Comparison of ENCODE assay signal across 16 cellular contexts in genomic region chr9:21056931-21057330, GRCh38. TPM values are rescaled to one million over a fixed set of nuclear protein-coding genes. Genes with fewer than 3 reads are reported as not detected.
DNase-seq lines count a peak whose midpoint lies in the region; ATAC-seq and TF ChIP-seq lines count a peak whose summit lies in the region.
"Had no signal": no experiment of that assay in that cellular context is flagged by ENCODE, and none has a peak within 500 bp of the region (broad histone marks: within the 10 kb centered on the region; RNA-seq: fewer than 3 reads in every experiment).

No MANE protein-coding gene starts in this region.

- no peaks in the 10 kb centered on the region for H3K4me1 ChIP-seq in RWPE2 (ENCODE audit: insufficient read depth, poor library complexity, severe bottlenecking)
- H3K4me1 ChIP-seq: ascending aorta had no signal

- H3K4me3 ChIP-seq in AG10803 (ENCODE audit: low read length), result no peak overlapping the region
- H3K4me3 ChIP-seq in RWPE2 (ENCODE audit: severe bottlenecking), result no peak overlapping the region
- H3K4me3 ChIP-seq: ascending aorta, dorsolateral prefrontal cortex, PC-9 had no signal

- H3K36me3 Mint-ChIP-seq in HFFc6 (ENCODE audit: low read depth), result no peaks in the 10 kb centered on the region; the same call in 1 of the 2 replicates
- H3K36me3 Mint-ChIP-seq: type B pancreatic cell had no signal

- ATAC-seq in RWPE2 (ENCODE audit: low read depth) (peak; percentile 61; the same call in 1 of the 3 replicates), HG02973 (IDR thresholded peaks at IDR 0.05; ENCODE audit: unreplicated experiment) (no peak), HG02885 (IDR thresholded peaks at IDR 0.05; ENCODE audit: poor library complexity, unreplicated experiment) (no peak)
- ATAC-seq: HepG2 had no signal

- no peaks in the 10 kb centered on the region for H3K9me3 ChIP-seq in RWPE2 (ENCODE audit: severe bottlenecking)
- H3K9me3 ChIP-seq: ascending aorta had no signal

- TF ChIP-seq CTCF in AG10803 (conservative IDR thresholded peaks at IDR 0.05; ENCODE audit: low read length), result no peak
- TF ChIP-seq CTCF in HFFc6 (IDR thresholded peaks at IDR 0.05), result no peak
- no peak for TF ChIP-seq CTCF in RWPE2 (IDR thresholded peaks at IDR 0.05; ENCODE audit: poor library complexity, severe bottlenecking)

- H3K27ac ChIP-seq in RWPE2 (ENCODE audit: poor library complexity, severe bottlenecking), result no peak overlapping the region
- H3K27ac ChIP-seq: ascending aorta, dorsolateral prefrontal cortex, PC-9 had no signal

- no peaks in the 10 kb centered on the region for H3K27me3 ChIP-seq in RWPE2 (ENCODE audit: insufficient read depth, poor library complexity, severe bottlenecking)
- H3K27me3 ChIP-seq: ascending aorta, dorsolateral prefrontal cortex had no signal

- intact Hi-C loops in cardiac septum (cut with DNase I), result no loop called here

- peaks cover 16% of the 10 kb centered on the region for H3K4me1 Mint-ChIP-seq in HFFc6 (ENCODE audit: low read depth)
- H3K4me1 Mint-ChIP-seq: nephron progenitor cell had no signal

- H3K27me3 Mint-ChIP-seq in HFFc6 (ENCODE audit: insufficient read depth), result peaks cover 1% of the 10 kb centered on the region
- H3K27me3 Mint-ChIP-seq: type B pancreatic cell had no signal

- H3K27ac Mint-ChIP-seq in HFFc6, result no peak overlapping the region
- H3K27ac Mint-ChIP-seq: nephron progenitor cell, type B pancreatic cell had no signal

- DNase-seq in AG10803 (ENCODE audit: low read depth) (peak; percentile 31), HFFc6 (peak; percentile 1), RWPE2 (ENCODE audit: low spot score) (no peak), fibroblast of peridontal ligament (ENCODE audit: extremely low read depth) (peak; percentile 36), cardiac septum (ENCODE audit: low spot score) (no peak), NCI-H2227 treated with DMSO at 0.1 percent for 48 hours (lab: John Stamatoyannopoulos, UW) (no peak)
- DNase-seq: dorsolateral prefrontal cortex, NCI-H524, nephron progenitor cell, PC-9 had no signal

- H3K4me3 Mint-ChIP-seq in HFFc6, result no peak overlapping the region
- H3K4me3 Mint-ChIP-seq: nephron progenitor cell, type B pancreatic cell had no signal

- no peaks in the 10 kb centered on the region for H3K9me3 Mint-ChIP-seq in HFFc6
- H3K9me3 Mint-ChIP-seq: nephron progenitor cell, type B pancreatic cell had no signal

- no peaks in the 10 kb centered on the region for H3K36me3 ChIP-seq in RWPE2 (ENCODE audit: low read depth)
- H3K36me3 ChIP-seq: ascending aorta had no signal

RNA-seq across cellular contexts. Expression of gene IFNB1, which starts 20.8 kb away (rescaled TPM):
- total RNA-seq in HFFc6 (2021; fragmentation: NEBNext Ultra II Directional; extraction: Animal tissue kit (Norgen Biotek cat#: 25700)), result not detected
- not detected for total RNA-seq in cardiac septum
- total RNA-seq: ascending aorta, dorsolateral prefrontal cortex, frontal cortex, HepG2, PC-9 had no signal

RNA-seq across cellular contexts. Expression of gene HACD4, which starts 25.5 kb away (rescaled TPM):
- 1 to 10 TPM; 3.0 to 5.3 (median 3.8) TPM for total RNA-seq in HFFc6 (2021; fragmentation: NEBNext Ultra II Directional; extraction: Animal tissue kit (Norgen Biotek cat#: 25700))
- 0.65 TPM for total RNA-seq in cardiac septum
- total RNA-seq: HepG2 had no signal

Comparison
In these comparisons a context has a peak if more than half of its experiments do, and no peak if none do; other contexts are left out.
1. DNase-seq: peak in AG10803 (single experiment), HFFc6 (single experiment) and fibroblast of peridontal ligament (single experiment); none in RWPE2 (single experiment), cardiac septum (single experiment) and NCI-H2227 treated with DMSO at 0.1 percent for 48 hours (single experiment).